Comparison of ENCODE assay signal across 8 cellular contexts in genomic region chr14:23300687-23301223, GRCh38. TPM values are rescaled to one million over a fixed set of nuclear protein-coding genes. Genes with fewer than 3 reads are reported as not detected.
DNase-seq lines count a peak whose midpoint lies in the region; ATAC-seq and TF ChIP-seq lines count a peak whose summit lies in the region.

No MANE protein-coding gene starts in this region.

- H2BK15ac ChIP-seq in IMR-90 (ENCODE audit: low read depth, low read length) = peak overlapping the region; percentile 39; the same call in 1 of the 3 replicates

- H3K4me3 Mint-ChIP-seq in CD8-positive, alpha-beta T cell = peak overlapping the region; percentile 97
- peak overlapping the region; percentile 89 for H3K4me3 Mint-ChIP-seq in activated T-helper 2 cell treated with anti-CD3 and anti-CD28 coated beads, Interferon-gamma antibody, Interleukin-2, Interleukin-4, amounts not matched to agents 10 μg/mL and 5 μg/mL and 100 μg/mL, durations not matched to agents 14 hours and 24 hours and 36 hours (ENCODE audit: low read depth)

- H3K4me3 ChIP-seq in CD8-positive, alpha-beta T cell (ENCODE audit: low read depth, low read length) = peak overlapping the region; percentile 63
- H3K4me3 ChIP-seq in IMR-90 (ENCODE audit: insufficient read depth, low read depth, low read length) (peak overlapping the region; percentile 74), parathyroid adenoma (ENCODE audit: low read depth, low read length) (peak overlapping the region; percentile 70)

- H3K56ac ChIP-seq in IMR-90 (ENCODE audit: extremely low read depth, insufficient read depth, low read length) = peak overlapping the region; percentile 96

- dilution Hi-C loops in IMR-90 (cut with HindIII; ENCODE audit: low sequenced_read_pairs, unreplicated experiment) = no loop called here

- H4K8ac ChIP-seq in IMR-90 (ENCODE audit: low read depth in 2 of 2, low read length in 2 of 2) = peak overlapping the region; percentile 94 to 95

- no peak for ATAC-seq in CD8-positive, alpha-beta T cell
- ATAC-seq in IMR-90 (ENCODE audit: low read depth) = no peak
- peak; percentile 54 for ATAC-seq in Right ventricle myocardium superior (ENCODE audit: poor library complexity)
- ATAC-seq in GM21619 (IDR thresholded peaks at IDR 0.05; ENCODE audit: unreplicated experiment) = no peak
- no peak for ATAC-seq in GM21515 (IDR thresholded peaks at IDR 0.05; ENCODE audit: unreplicated experiment)

- DNase-seq in CD8-positive, alpha-beta T cell = peak in 1 of 7 experiments; percentile 23
- peak; percentile 13 for DNase-seq in IMR-90
- peak; percentile 28 for DNase-seq in activated T-helper 2 cell treated with anti-CD3 and anti-CD28 coated beads, Interferon-gamma antibody, Interleukin-2, Interleukin-4, amounts not matched to agents 10 μg/mL and 5 μg/mL and 100 μg/mL, durations not matched to agents 14 hours and 24 hours and 36 hours (ENCODE audit: low spot score)
- DNase-seq in Right ventricle myocardium superior = peak; percentile 79
- no peak for DNase-seq in NK-92 (lab: John Stamatoyannopoulos, UW; ENCODE audit: unreplicated experiment)

- H3K4me2 ChIP-seq in IMR-90 (ENCODE audit: low read depth, low read length) (peak overlapping the region; percentile 95), parathyroid adenoma (ENCODE audit: low read length) (peak overlapping the region; percentile 92)

- H2BK120ac ChIP-seq in IMR-90 (ENCODE audit: low read depth, low read length) = peak overlapping the region; percentile 75

- H3K9ac ChIP-seq in IMR-90 (ENCODE audit: low read depth, low read length) (peak overlapping the region; percentile 97), parathyroid adenoma (peak overlapping the region; percentile 55)

- CTCF ChIA-PET in CD8-positive, alpha-beta T cell (lab: Charles Lee) = interaction anchor here (0.8 to 6.5 kb wide), 9 partner anchors 12 to 1142 kb away, joined by 3 to 53 read pairs (median 4); partner anchors contain the start of genes ACIN1, HOMEZ and PABPN1
- CTCF ChIA-PET in IMR-90 (lab: Yijun Ruan, JAX) = interaction anchor here (0.6 to 3.6 kb wide), 7 partner anchors 8 to 180 kb away, joined by 3 to 10 read pairs (median 4); partner anchors contain the start of gene PABPN1

- WGBS in IMR-90 (ENCODE audit: extremely low coverage in 2 of 2, insufficient read length in 1 of 2), 2 experiments = 0% methylated on average over 2 of the region's 13 CpGs; no CpG with 5 or more reads in 1 of the 2 experiments

- peak overlapping the region; percentile 93 for H2AK5ac ChIP-seq in IMR-90 (ENCODE audit: low read depth, low read length)

- peaks cover 23% of the 10 kb centered on the region for H3K36me3 Mint-ChIP-seq in CD8-positive, alpha-beta T cell
- peaks cover 22% of the 10 kb centered on the region for H3K36me3 Mint-ChIP-seq in activated T-helper 2 cell treated with anti-CD3 and anti-CD28 coated beads, Interferon-gamma antibody, Interleukin-2, Interleukin-4, amounts not matched to agents 10 μg/mL and 5 μg/mL and 100 μg/mL, durations not matched to agents 14 hours and 24 hours and 36 hours (ENCODE audit: low read depth)

- TF ChIP-seq CTCF in CD8-positive, alpha-beta T cell (IDR thresholded peaks at IDR 0.05) = no peak
- TF ChIP-seq CTCF in IMR-90 (conservative IDR thresholded peaks at IDR 0.05; ENCODE audit: low read depth, low read length) (no peak), parathyroid adenoma (IDR thresholded peaks at IDR 0.05) (no peak)

- peak overlapping the region; percentile 95 for H3K27ac Mint-ChIP-seq in CD8-positive, alpha-beta T cell
- H3K27ac Mint-ChIP-seq in activated T-helper 2 cell treated with anti-CD3 and anti-CD28 coated beads, Interferon-gamma antibody, Interleukin-2, Interleukin-4, amounts not matched to agents 10 μg/mL and 5 μg/mL and 100 μg/mL, durations not matched to agents 14 hours and 24 hours and 36 hours = peak overlapping the region; percentile 94

- H3K9me3 Mint-ChIP-seq in CD8-positive, alpha-beta T cell = no peaks in the 10 kb centered on the region
- no peaks in the 10 kb centered on the region for H3K9me3 Mint-ChIP-seq in activated T-helper 2 cell treated with anti-CD3 and anti-CD28 coated beads, Interferon-gamma antibody, Interleukin-2, Interleukin-4, amounts not matched to agents 10 μg/mL and 5 μg/mL and 100 μg/mL, durations not matched to agents 14 hours and 24 hours and 36 hours

- TF ChIP-seq POLR2A in IMR-90 (IDR thresholded peaks at IDR 0.05; ENCODE audit: low read depth, low read length) = peak; percentile 74

- POLR2A ChIA-PET in CD8-positive, alpha-beta T cell (lab: Charles Lee) = interaction anchor here (0.8 to 5.7 kb wide), 7 partner anchors 10 to 249 kb away, joined by 3 to 202 read pairs (median 4); partner anchors contain the start of genes HOMEZ and PABPN1
- POLR2A ChIA-PET in IMR-90 (lab: Charles Lee; ENCODE audit: unreplicated experiment) = interaction anchor here (0.6 kb wide), 1 partner anchor 206 kb away, joined by 4 read pairs; the partner anchor contains the start of gene ACIN1

- H3K18ac ChIP-seq in IMR-90 (ENCODE audit: low read depth, low read length) = peak overlapping the region; percentile 91

- H3K27ac ChIP-seq in CD8-positive, alpha-beta T cell (ENCODE audit: low read depth, low read length) = peak overlapping the region; percentile 97
- H3K27ac ChIP-seq in IMR-90 (ENCODE audit: insufficient read depth, low read length) (peak overlapping the region; percentile 90), parathyroid adenoma (peak overlapping the region; percentile 96)

- H3K27me3 ChIP-seq in CD8-positive, alpha-beta T cell (ENCODE audit: insufficient read depth, low read length) = no peaks in the 10 kb centered on the region
- H3K27me3 ChIP-seq in IMR-90 (ENCODE audit: control insufficient read depth, insufficient read depth, low read length) (no peaks in the 10 kb centered on the region), parathyroid adenoma (ENCODE audit: control insufficient read depth, insufficient read depth, low read length) (no peaks in the 10 kb centered on the region)

- H2AK9ac ChIP-seq in IMR-90 (replicated peaks; ENCODE audit: low read depth, low read length, poor library complexity) = peak overlapping the region; percentile 94

- no peaks in the 10 kb centered on the region for H3K9me1 ChIP-seq in IMR-90 (ENCODE audit: insufficient read depth, low read length)

- H4K20me1 ChIP-seq in IMR-90 (ENCODE audit: insufficient read depth, low read length) = peaks cover 3% of the 10 kb centered on the region; the same call in 1 of the 2 replicates

- no peak overlapping the region for H2BK20ac ChIP-seq in IMR-90 (ENCODE audit: low read depth, low read length)

- in situ Hi-C loops in IMR-90 (cut with MboI; ENCODE audit: low sequenced_read_pairs) = loop anchor here (10.0 to 25.0 kb wide), 4 partner anchors 186 to 1137 kb away; partner anchors contain the start of genes CBLN3, CEBPE, EMC9 and FITM1

- H3K79me2 ChIP-seq in parathyroid adenoma = no peaks in the 10 kb centered on the region

- peak overlapping the region; percentile 96 for H3K4ac ChIP-seq in IMR-90 (ENCODE audit: low read depth, low read length)

- peak overlapping the region; percentile 99 for H3K23ac ChIP-seq in IMR-90 (ENCODE audit: low read depth, low read length)

- no peaks in the 10 kb centered on the region for H3K36me3 ChIP-seq in CD8-positive, alpha-beta T cell (ENCODE audit: insufficient read depth, low read length)
- H3K36me3 ChIP-seq in IMR-90 (ENCODE audit: control insufficient read depth, insufficient read depth, low read length) (no peaks in the 10 kb centered on the region), parathyroid adenoma (ENCODE audit: control insufficient read depth, insufficient read depth, low read length) (no peaks in the 10 kb centered on the region)

- peaks cover 27% of the 10 kb centered on the region for H3K4me1 Mint-ChIP-seq in CD8-positive, alpha-beta T cell (ENCODE audit: low read depth)
- H3K4me1 Mint-ChIP-seq in activated T-helper 2 cell treated with anti-CD3 and anti-CD28 coated beads, Interferon-gamma antibody, Interleukin-2, Interleukin-4, amounts not matched to agents 10 μg/mL and 5 μg/mL and 100 μg/mL, durations not matched to agents 14 hours and 24 hours and 36 hours (ENCODE audit: low read depth) = peaks cover 20% of the 10 kb centered on the region

- peak overlapping the region; percentile 80 for H2BK5ac ChIP-seq in IMR-90 (ENCODE audit: low read depth, low read length, poor library complexity, severe bottlenecking)

- H3K14ac ChIP-seq in IMR-90 (replicated peaks; ENCODE audit: low read depth, low read length) = peak overlapping the region; percentile 99

- H4K5ac ChIP-seq in IMR-90 (ENCODE audit: low read depth, low read length) = peak overlapping the region; percentile 36

- intact Hi-C loops in CD8-positive, alpha-beta T cell (cut with DNase I, micrococcal nuclease) = loop anchor here (1.0 to 10.0 kb wide), 11 partner anchors 14 to 814 kb away; partner anchors contain the start of genes HOMEZ (in 2 of the 2), PABPN1 (in 2 of the 2), ACIN1 (in 1 of the 2) and C14orf119 (in 1 of the 2)
- intact Hi-C loops in IMR-90 (cut with micrococcal nuclease) = loop anchor here (1.0 to 10.0 kb wide), 3 partner anchors 35 to 746 kb away; no protein-coding TSS in a partner anchor
- intact Hi-C loops in activated T-helper 2 cell treated with anti-CD3 and anti-CD28 coated beads, Interferon-gamma antibody, Interleukin-2, Interleukin-4, amounts not matched to agents 10 μg/mL and 5 μg/mL and 100 μg/mL, durations not matched to agents 14 hours and 24 hours and 36 hours (cut with micrococcal nuclease) = loop anchor here (1.0 to 10.0 kb wide), 5 partner anchors 14 to 296 kb away; partner anchors contain the start of genes ACIN1, C14orf119, HOMEZ and PABPN1
- intact Hi-C loops in Right ventricle myocardium superior (cut with DNase I) = no loop called here

- H3K79me1 ChIP-seq in IMR-90 (ENCODE audit: low read depth in 1 of 2, low read length in 2 of 2) = peaks cover 7 to 19% of the 10 kb centered on the region in 2 experiments; a peak in 3 of 4 replicates

- peaks cover 7% of the 10 kb centered on the region for H3K27me3 Mint-ChIP-seq in CD8-positive, alpha-beta T cell (ENCODE audit: low read depth)
- peaks cover 2% of the 10 kb centered on the region for H3K27me3 Mint-ChIP-seq in activated T-helper 2 cell treated with anti-CD3 and anti-CD28 coated beads, Interferon-gamma antibody, Interleukin-2, Interleukin-4, amounts not matched to agents 10 μg/mL and 5 μg/mL and 100 μg/mL, durations not matched to agents 14 hours and 24 hours and 36 hours (ENCODE audit: low read depth)

- BruUV-seq in IMR-90 (replicated peaks; lab: Mats Ljungman, UMichigan) = TSS peak; percentile 59

- no peak for TF ChIP-seq RAD21 in IMR-90 (IDR thresholded peaks at IDR 0.05; ENCODE audit: low read length)

- H3K4me1 ChIP-seq in CD8-positive, alpha-beta T cell (ENCODE audit: insufficient read depth, low read length) = peaks cover 19% of the 10 kb centered on the region
- no peaks in the 10 kb centered on the region; the same call in 1 of the 2 replicates for H3K4me1 ChIP-seq in IMR-90 (ENCODE audit: control insufficient read depth, insufficient read depth, low read length)
- peaks cover 8% of the 10 kb centered on the region for H3K4me1 ChIP-seq in parathyroid adenoma

- no peaks in the 10 kb centered on the region for H3K9me3 ChIP-seq in CD8-positive, alpha-beta T cell (ENCODE audit: low read length)
- H3K9me3 ChIP-seq in IMR-90 (ENCODE audit: control insufficient read depth, insufficient read depth, low read length) (no peaks in the 10 kb centered on the region), parathyroid adenoma (ENCODE audit: control insufficient read depth, low read length) (no peaks in the 10 kb centered on the region)

- H4K91ac ChIP-seq in IMR-90 (ENCODE audit: insufficient read depth, low read depth, low read length) = peak overlapping the region; percentile 91

- H2AFZ ChIP-seq in IMR-90 (replicated peaks; ENCODE audit: low read length, poor library complexity) (peak overlapping the region; percentile 92), parathyroid adenoma (peak overlapping the region; percentile 81)

RNA-seq across cellular contexts. Expression of gene PPP1R3E, which starts 1.9 kb away (rescaled TPM):
- 10 to 100 TPM; 31.2 to 33.8 TPM for total RNA-seq in CD8-positive, alpha-beta T cell
- 1.1 and 1.3 TPM in 2 replicates for total RNA-seq in IMR-90 (2012; rRNA removed)
- polyA plus RNA-seq in IMR-90 (2012; rRNA removed) = 2.5 and 3.5 TPM in 2 replicates
- polyA plus RNA-seq in IMR-90 (2012; cell fraction: cytosol; rRNA removed) = 0.63 and 0.75 TPM in 2 replicates
- 5.0 and 22.5 TPM in 2 replicates for polyA plus RNA-seq in IMR-90 (2012; cell fraction: nucleus; rRNA removed; ENCODE audit: low replicate concordance)
- 20.3 and 21.3 TPM in 2 replicates for total RNA-seq in activated T-helper 2 cell treated with anti-CD3 and anti-CD28 coated beads, Interferon-gamma antibody, Interleukin-2, Interleukin-4, amounts not matched to agents 10 μg/mL and 5 μg/mL and 100 μg/mL, durations not matched to agents 14 hours and 24 hours and 36 hours
- 6.7 TPM for total RNA-seq in Right ventricle myocardium superior

RNA-seq across cellular contexts. Expression of gene BCL2L2, which starts 5.9 kb away (rescaled TPM):
- total RNA-seq in CD8-positive, alpha-beta T cell = 1 to 10 TPM; 1.4 to 1.8 TPM
- total RNA-seq in IMR-90 (2012; rRNA removed) (14.5 and 16.9 TPM in 2 replicates), Right ventricle myocardium superior (37.3 TPM)
- polyA plus RNA-seq in IMR-90 (2012; rRNA removed) = 30.6 and 40.9 TPM in 2 replicates
- polyA plus RNA-seq in IMR-90 (2012; cell fraction: cytosol; rRNA removed) = 21.7 and 27.3 TPM in 2 replicates
- 62.4 and 84.0 TPM in 2 replicates for polyA plus RNA-seq in IMR-90 (2012; cell fraction: nucleus; rRNA removed; ENCODE audit: low replicate concordance)
- total RNA-seq in activated T-helper 2 cell treated with anti-CD3 and anti-CD28 coated beads, Interferon-gamma antibody, Interleukin-2, Interleukin-4, amounts not matched to agents 10 μg/mL and 5 μg/mL and 100 μg/mL, durations not matched to agents 14 hours and 24 hours and 36 hours = 9.3 and 10.1 TPM in 2 replicates

RNA-seq across cellular contexts. Expression of gene HOMEZ, which starts 14.8 kb away (rescaled TPM):
- total RNA-seq in CD8-positive, alpha-beta T cell = 1 to 10 TPM; 3.1 to 4.0 TPM
- total RNA-seq in IMR-90 (2012; rRNA removed) (5.8 and 7.7 TPM in 2 replicates), Right ventricle myocardium superior (6.5 TPM)
- 9.7 and 10.3 TPM in 2 replicates for polyA plus RNA-seq in IMR-90 (2012; rRNA removed)
- 4.1 and 4.2 TPM in 2 replicates for polyA plus RNA-seq in IMR-90 (2012; cell fraction: cytosol; rRNA removed)
- 3.1 and 5.7 TPM in 2 replicates for polyA plus RNA-seq in IMR-90 (2012; cell fraction: nucleus; rRNA removed; ENCODE audit: low replicate concordance)
- total RNA-seq in activated T-helper 2 cell treated with anti-CD3 and anti-CD28 coated beads, Interferon-gamma antibody, Interleukin-2, Interleukin-4, amounts not matched to agents 10 μg/mL and 5 μg/mL and 100 μg/mL, durations not matched to agents 14 hours and 24 hours and 36 hours = 13.3 and 13.7 TPM in 2 replicates

RNA-seq across cellular contexts. Expression of gene PABPN1, which starts 20.5 kb away (rescaled TPM):
- 100 to 1,000 TPM; 186 to 191 TPM for total RNA-seq in CD8-positive, alpha-beta T cell
- 74.4 and 104 TPM in 2 replicates for total RNA-seq in IMR-90 (2012; rRNA removed)
- polyA plus RNA-seq in IMR-90 (2012; rRNA removed) = 192 and 211 TPM in 2 replicates
- polyA plus RNA-seq in IMR-90 (2012; cell fraction: cytosol; rRNA removed) = 68.9 and 112 TPM in 2 replicates
- 620 and 1,496 TPM in 2 replicates for polyA plus RNA-seq in IMR-90 (2012; cell fraction: nucleus; rRNA removed; ENCODE audit: low replicate concordance)
- total RNA-seq in activated T-helper 2 cell treated with anti-CD3 and anti-CD28 coated beads, Interferon-gamma antibody, Interleukin-2, Interleukin-4, amounts not matched to agents 10 μg/mL and 5 μg/mL and 100 μg/mL, durations not matched to agents 14 hours and 24 hours and 36 hours = 241 and 259 TPM in 2 replicates
- total RNA-seq in Right ventricle myocardium superior = 67.7 TPM

RNA-seq across cellular contexts. Expression of gene SLC22A17, which starts 51.9 kb away (rescaled TPM):
- 10 to 100 TPM; 12.3 to 13.5 TPM for total RNA-seq in CD8-positive, alpha-beta T cell
- total RNA-seq in IMR-90 (2012; rRNA removed) (6.4 and 6.6 TPM in 2 replicates), Right ventricle myocardium superior (10.3 TPM)
- polyA plus RNA-seq in IMR-90 (2012; rRNA removed) = 35.6 and 36.0 TPM in 2 replicates
- 17.0 and 43.1 TPM in 2 replicates for polyA plus RNA-seq in IMR-90 (2012; cell fraction: cytosol; rRNA removed)
- 161 and 357 TPM in 2 replicates for polyA plus RNA-seq in IMR-90 (2012; cell fraction: nucleus; rRNA removed; ENCODE audit: low replicate concordance)
- total RNA-seq in activated T-helper 2 cell treated with anti-CD3 and anti-CD28 coated beads, Interferon-gamma antibody, Interleukin-2, Interleukin-4, amounts not matched to agents 10 μg/mL and 5 μg/mL and 100 μg/mL, durations not matched to agents 14 hours and 24 hours and 36 hours = 2.9 and 3.2 TPM in 2 replicates
